8 cellular contexts compared by ENCODE assay signal in genomic region chr19:18437481-18438330, GRCh38. TPM values are rescaled to one million over a fixed set of nuclear protein-coding genes. Genes with fewer than 3 reads are reported as not detected.
DNase-seq lines count a peak whose midpoint lies in the region; ATAC-seq and TF ChIP-seq lines count a peak whose summit lies in the region.

TSS of gene ISYNA1 (minus strand) at chr19:18438133. CDS start at chr19:18437979, 154 bp downstream.

- CTCF ChIA-PET in activated CD8-positive, alpha-beta memory T cell treated with anti-CD3 and anti-CD28 coated beads, Interleukin-2, amount 10 ng/mL, durations not matched to agents 7 days and 5 days (lab: Charles Lee): interaction anchor here (1.7 to 3.7 kb wide), 3 partner anchors 10 to 13 kb away, joined by 9 to 15 read pairs (median 10); no protein-coding TSS in a partner anchor

- intact Hi-C loops in testis (cut with DNase I; ENCODE audit: low total_unique reads): no loop called here

- no peaks in the 10 kb centered on the region for H3K36me3 ChIP-seq in muscle layer of colon (ENCODE audit: insufficient read depth, low read length)
- no peaks in the 10 kb centered on the region for H3K36me3 ChIP-seq in testis (ENCODE audit: low read depth, missing control alignments)

- H3K27ac Mint-ChIP-seq in activated CD8-positive, alpha-beta memory T cell treated with anti-CD3 and anti-CD28 coated beads, Interleukin-2, amount 10 ng/mL, durations not matched to agents 7 days and 5 days: no peak within 1 kb of the TSS

- H3K9me3 ChIP-seq in muscle layer of colon (ENCODE audit: low read length) (no peaks in the 10 kb centered on the region), testis (no peaks in the 10 kb centered on the region)

- WGBS in testis, 2 donors: 1% methylated on average over 48 of the region's 99 CpGs; no CpG with 5 or more reads in 1 of the 2 donors

- ATAC-seq in activated CD8-positive, alpha-beta memory T cell treated with anti-CD3 and anti-CD28 coated beads, Interleukin-2, amount 10 ng/mL, durations not matched to agents 7 days and 5 days: peak; percentile 20
- ATAC-seq in HG03045 (IDR thresholded peaks at IDR 0.05; ENCODE audit: unreplicated experiment) (no peak), GM18519 (IDR thresholded peaks at IDR 0.05; ENCODE audit: low FRiP score, unreplicated experiment) (no peak)

- TF ChIP-seq CTCF in GM10266 (IDR thresholded peaks at IDR 0.05; ENCODE audit: control insufficient read depth, insufficient read depth, low read depth, missing control alignments) (no peak), epithelial cell of proximal tubule (conservative IDR thresholded peaks at IDR 0.05; ENCODE audit: low read depth, low read length) (no peak), testis (IDR thresholded peaks at IDR 0.05) (no peak)

- peaks cover 16% of the 10 kb centered on the region for H3K4me1 ChIP-seq in muscle layer of colon (ENCODE audit: insufficient read depth, low read length)
- H3K4me1 ChIP-seq in testis: peaks cover 52% of the 10 kb centered on the region

- peaks cover 5% of the 10 kb centered on the region for H3K36me3 Mint-ChIP-seq in activated CD8-positive, alpha-beta memory T cell treated with anti-CD3 and anti-CD28 coated beads, Interleukin-2, amount 10 ng/mL, durations not matched to agents 7 days and 5 days

- no peak for TF ChIP-seq POLR2A in testis (IDR thresholded peaks at IDR 0.05)

- H3K4me3 ChIP-seq in epithelial cell of proximal tubule (ENCODE audit: low read depth, low read length) (peak within 1 kb of the TSS; percentile 64), muscle layer of colon (ENCODE audit: low read depth in 1 of 2, low read length in 2 of 2) (peak within 1 kb of the TSS; percentile 23 to 32), testis (peak within 1 kb of the TSS; percentile 74 to 91)

- peaks cover 3% of the 10 kb centered on the region for H3K9me3 Mint-ChIP-seq in activated CD8-positive, alpha-beta memory T cell treated with anti-CD3 and anti-CD28 coated beads, Interleukin-2, amount 10 ng/mL, durations not matched to agents 7 days and 5 days (ENCODE audit: low read depth)

- H3K27me3 Mint-ChIP-seq in activated CD8-positive, alpha-beta memory T cell treated with anti-CD3 and anti-CD28 coated beads, Interleukin-2, amount 10 ng/mL, durations not matched to agents 7 days and 5 days: no peaks in the 10 kb centered on the region

- DNase-seq in GM10266 (ENCODE audit: extremely low spot score) (peak; percentile 82), NCI-H1105 treated with DMSO at 0.1 percent for 48 hours (lab: John Stamatoyannopoulos, UW) (peak; percentile 52), epithelial cell of proximal tubule (ENCODE audit: low read depth) (no peak), testis (peak; percentile 82)
- DNase-seq in activated CD8-positive, alpha-beta memory T cell treated with anti-CD3 and anti-CD28 coated beads, Interleukin-2, amount 10 ng/mL, durations not matched to agents 7 days and 5 days: peak; percentile 72

- H3K4me1 Mint-ChIP-seq in activated CD8-positive, alpha-beta memory T cell treated with anti-CD3 and anti-CD28 coated beads, Interleukin-2, amount 10 ng/mL, durations not matched to agents 7 days and 5 days: peaks cover 25% of the 10 kb centered on the region

- peak within 1 kb of the TSS; percentile 64 for H3K4me3 Mint-ChIP-seq in activated CD8-positive, alpha-beta memory T cell treated with anti-CD3 and anti-CD28 coated beads, Interleukin-2, amount 10 ng/mL, durations not matched to agents 7 days and 5 days

- H3K27ac ChIP-seq in muscle layer of colon (ENCODE audit: low read depth, low read length): peak within 1 kb of the TSS; percentile 34
- H3K27ac ChIP-seq in testis: peak within 1 kb of the TSS; percentile 71 to 88

- H3K27me3 ChIP-seq in muscle layer of colon (ENCODE audit: control insufficient read depth in 1 of 2, insufficient read depth in 2 of 2, low read length in 2 of 2) (peaks cover 0 to 22% of the 10 kb centered on the region in 2 donors), testis (no peaks in the 10 kb centered on the region)

- H3K9ac ChIP-seq in muscle layer of colon (ENCODE audit: low read length): no peak within 1 kb of the TSS

RNA-seq across cellular contexts. Expression of gene ISYNA1, which starts in this region (rescaled TPM):
- 10 to 100 TPM; 29.6 to 30.0 TPM for total RNA-seq in activated CD8-positive, alpha-beta memory T cell treated with anti-CD3 and anti-CD28 coated beads, Interleukin-2, amount 10 ng/mL, durations not matched to agents 7 days and 5 days
- total RNA-seq in epithelial cell of proximal tubule: 88.7 and 115 TPM in 2 replicates
- total RNA-seq in testis: 1,000 to 10,000 TPM in 1 of 2 donors, 100 to 1,000 TPM in 1; 1,000 to 1,122 TPM
- polyA plus RNA-seq in testis (ENCODE audit: insufficient read depth, low read depth, low replicate concordance): 493 TPM

Comparison
In these comparisons a context has a peak if more than half of its experiments do, and no peak if none do; other contexts are left out.
1. H3K4me3 ChIP-seq: peak in every context shown above with its lines; median percentile 82 in testis; 64 in epithelial cell of proximal tubule; 28 in muscle layer of colon.